In genomic region chr19:5002143-5002542, GRCh38 we compare ENCODE assay signal across 1 cellular context.
A peak's percentile ranks its signal among the peaks of the same experiment; 100 is the strongest.
TF ChIP-seq lines count a peak whose summit lies in the region.

No MANE protein-coding gene starts in this region.

TF ChIP-seq in HepG2, 621 proteins besides CTCF, POLR2A, EP300 and RAD21 (continued from another document):
- no peak for TF ChIP-seq ZNF883 (CRISPR knock-in tag; IDR thresholded peaks at IDR 0.05; ENCODE audit: not compliant biosample characterization)
- no peak for TF ChIP-seq ZNF326 (CRISPR knock-in tag; IDR thresholded peaks at IDR 0.05; ENCODE audit: borderline replicate concordance)
- peak; percentile 35; the same call in 1 of the 2 replicates for TF ChIP-seq YEATS2 (CRISPR knock-in tag; IDR thresholded peaks at IDR 0.05; ENCODE audit: borderline replicate concordance)
- TF ChIP-seq MAF1 (CRISPR knock-in tag; IDR thresholded peaks at IDR 0.05; ENCODE audit: borderline replicate concordance) = no peak
- TF ChIP-seq HDAC2 (CRISPR knock-in tag; IDR thresholded peaks at IDR 0.05) = peak; percentile 64; the same call in 1 of the 2 replicates
- TF ChIP-seq ELF1 (CRISPR knock-in tag; IDR thresholded peaks at IDR 0.05) = no peak
- no peak for TF ChIP-seq ZNF776 (CRISPR knock-in tag; IDR thresholded peaks at IDR 0.05)
- TF ChIP-seq FOXA1 (IDR thresholded peaks at IDR 0.05) = 0 out of 2 replicates have a peak, but pooled peaks have one; percentile 24
- TF ChIP-seq FOXA1 (CRISPR knock-in tag; IDR thresholded peaks at IDR 0.05) = peak; percentile 32; the same call in 1 of the 2 replicates
- no peak for TF ChIP-seq ZNF337 (CRISPR knock-in tag; IDR thresholded peaks at IDR 0.05; ENCODE audit: borderline replicate concordance, low read depth)
- peak; percentile 34; the same call in 1 of the 2 replicates for TF ChIP-seq KAT8 (CRISPR knock-in tag; IDR thresholded peaks at IDR 0.05)
- TF ChIP-seq ZNF569 (CRISPR knock-in tag; IDR thresholded peaks at IDR 0.05; ENCODE audit: borderline replicate concordance) = no peak
- peak; percentile 88 for TF ChIP-seq RARA (CRISPR knock-in tag; IDR thresholded peaks at IDR 0.05)
- no peak for TF ChIP-seq ZSCAN31 (CRISPR knock-in tag; IDR thresholded peaks at IDR 0.05; ENCODE audit: low read depth)
- TF ChIP-seq SP140L (CRISPR knock-in tag; IDR thresholded peaks at IDR 0.05; ENCODE audit: borderline replicate concordance) = no peak
- no peak for TF ChIP-seq SUZ12 (IDR thresholded peaks at IDR 0.05; ENCODE audit: low read depth, low read length)
- no peak for TF ChIP-seq ASH2L (IDR thresholded peaks at IDR 0.05; ENCODE audit: insufficient read length, low read depth, low read length)
- TF ChIP-seq REST (IDR thresholded peaks at IDR 0.05; ENCODE audit: borderline replicate concordance in 1 of 2, low read depth in 1 of 2, low read length in 2 of 2) = no peak
- no peak for TF ChIP-seq MZF1 (CRISPR knock-in tag; IDR thresholded peaks at IDR 0.05; ENCODE audit: borderline replicate concordance)
- no peak for TF ChIP-seq TRIM22 (IDR thresholded peaks at IDR 0.05)
- no peak for TF ChIP-seq ZNF660 (CRISPR knock-in tag; IDR thresholded peaks at IDR 0.05; ENCODE audit: borderline replicate concordance, low read depth)
- TF ChIP-seq AHDC1 (CRISPR knock-in tag; IDR thresholded peaks at IDR 0.05; ENCODE audit: borderline replicate concordance) = no peak
- TF ChIP-seq KDM6A (CRISPR knock-in tag; IDR thresholded peaks at IDR 0.05; ENCODE audit: low read depth) = 0 out of 2 replicates have a peak, but pooled peaks have one; percentile 33
- peak; percentile 85; the same call in 1 of the 2 replicates for TF ChIP-seq ZBTB37 (CRISPR knock-in tag; IDR thresholded peaks at IDR 0.05)
- no peak for TF ChIP-seq MAZ (IDR thresholded peaks at IDR 0.05; ENCODE audit: borderline replicate concordance, low read depth, low read length)
- no peak for TF ChIP-seq MAZ (CRISPR knock-in tag; IDR thresholded peaks at IDR 0.05; ENCODE audit: low read depth)
- TF ChIP-seq RFXAP (CRISPR knock-in tag; IDR thresholded peaks at IDR 0.05; ENCODE audit: borderline replicate concordance) = no peak
- no peak for TF ChIP-seq ZEB1 (IDR thresholded peaks at IDR 0.05; ENCODE audit: insufficient replicate concordance, low read depth)
- TF ChIP-seq SOX5 (CRISPR knock-in tag; IDR thresholded peaks at IDR 0.05; ENCODE audit: borderline replicate concordance) = peak; percentile 86; the same call in 1 of the 2 replicates
- TF ChIP-seq SALL2 (CRISPR knock-in tag; IDR thresholded peaks at IDR 0.05) = no peak
- TF ChIP-seq USF2 (IDR thresholded peaks at IDR 0.05; ENCODE audit: low read depth, low read length) = no peak
- no peak for TF ChIP-seq USF2 (CRISPR knock-in tag; IDR thresholded peaks at IDR 0.05; ENCODE audit: borderline replicate concordance)
- TF ChIP-seq ZC3H4 (CRISPR knock-in tag; IDR thresholded peaks at IDR 0.05; ENCODE audit: borderline replicate concordance) = no peak
- no peak for TF ChIP-seq ZNF138 (CRISPR knock-in tag; IDR thresholded peaks at IDR 0.05; ENCODE audit: low read depth)
- TF ChIP-seq ZNF850 (CRISPR knock-in tag; conservative IDR thresholded peaks at IDR 0.05) = no peak
- TF ChIP-seq EEA1 (CRISPR knock-in tag; IDR thresholded peaks at IDR 0.05; ENCODE audit: borderline replicate concordance) = no peak
- TF ChIP-seq ZNF557 (CRISPR knock-in tag; IDR thresholded peaks at IDR 0.05) = no peak
- no peak for TF ChIP-seq ZNF407 (CRISPR knock-in tag; IDR thresholded peaks at IDR 0.05; ENCODE audit: not compliant biosample characterization)
